ENCODE assay signal across 32 cellular contexts in genomic region chr20:21154692-21155091, GRCh38. TPM values are rescaled to one million over a fixed set of nuclear protein-coding genes. Genes with fewer than 3 reads are reported as not detected.
"Had no signal": no experiment of that assay in that cellular context is flagged by ENCODE, and none has a peak within 500 bp of the region (broad histone marks: within the 10 kb centered on the region; RNA-seq: fewer than 3 reads in every experiment).

No MANE protein-coding gene starts in this region.

- H3K36me3 Mint-ChIP-seq: natural killer cell had no signal

- H3K9me3 ChIP-seq: gastrocnemius medialis, mucosa of descending colon, neutrophil, pancreas, right atrium auricular region, testis, tibial artery, upper lobe of left lung had no signal

- DNase-seq: central memory CD4-positive, alpha-beta T cell; dorsolateral prefrontal cortex; effector CD8-positive, alpha-beta T cell; endodermal cell; foreskin fibroblast; gastrocnemius medialis; head of caudate nucleus; mucosa of descending colon; natural killer cell; pancreas; spleen; stimulated activated naive CD8-positive, alpha-beta T cell treated with anti-CD3 and anti-CD28 coated beads, Interleukin-15, Interleukin-2, amounts not matched to agents 100 U/mL and 50 U/mL, for 24 hours; substantia nigra; testis; tibial artery; upper lobe of left lung had no signal

- H3K4me1 Mint-ChIP-seq: memory B cell; neural crest cell; stimulated activated memory B cell treated with anti-CD40 and anti-IgM and Interleukin-4, amounts not matched to agents 10 μg/mL and 1 μg/mL and 100 μg/mL, for 72 hours had no signal

- ATAC-seq: esophagus mucosa; left lobe of liver; mucosa of descending colon; natural killer cell; pancreas; sciatic nerve; stimulated activated memory B cell treated with anti-CD40 and anti-IgM and Interleukin-4, amounts not matched to agents 10 μg/mL and 1 μg/mL and 100 μg/mL, for 72 hours; stimulated activated naive CD8-positive, alpha-beta T cell treated with anti-CD3 and anti-CD28 coated beads, Interleukin-15, Interleukin-2, amounts not matched to agents 100 U/mL and 50 U/mL, for 24 hours had no signal

- H3K4me1 ChIP-seq: pancreas, right atrium auricular region, spleen, testis, tibial artery, upper lobe of left lung had no signal

- H3K27me3 ChIP-seq: dorsolateral prefrontal cortex, gastrocnemius medialis, neutrophil, pancreas, right atrium auricular region, spleen, testis, tibial artery, upper lobe of left lung had no signal

- H3K36me3 ChIP-seq: gastrocnemius medialis, neutrophil, right atrium auricular region, upper lobe of left lung had no signal

- H3K27ac ChIP-seq: dorsolateral prefrontal cortex, epithelial cell of prostate, gastrocnemius medialis, neutrophil, pancreas, right atrium auricular region, skin epidermis, spleen, testis, tibial artery, upper lobe of left lung had no signal

- H3K4me3 ChIP-seq: dorsolateral prefrontal cortex, gastrocnemius medialis, lung, mucosa of descending colon, pancreas, right atrium auricular region, skin epidermis, spleen, testis, tibial artery, upper lobe of left lung had no signal

- H3K9me3 Mint-ChIP-seq: natural killer cell; neural crest cell; stimulated activated memory B cell treated with anti-CD40 and anti-IgM and Interleukin-4, amounts not matched to agents 10 μg/mL and 1 μg/mL and 100 μg/mL, for 72 hours had no signal

- H3K4me3 Mint-ChIP-seq: endodermal cell; memory B cell; natural killer cell; neural crest cell; stimulated activated memory B cell treated with anti-CD40 and anti-IgM and Interleukin-4, amounts not matched to agents 10 μg/mL and 1 μg/mL and 100 μg/mL, for 72 hours had no signal

- H3K27ac Mint-ChIP-seq: endodermal cell; memory B cell; natural killer cell; stimulated activated memory B cell treated with anti-CD40 and anti-IgM and Interleukin-4, amounts not matched to agents 10 μg/mL and 1 μg/mL and 100 μg/mL, for 72 hours had no signal

RNA-seq across cellular contexts. Expression of gene LINC00237, which starts 48.5 kb away (rescaled TPM):
- total RNA-seq: esophagus mucosa, gastrocnemius medialis, glomerular endothelial cell, left lobe of liver, liver, lung, mucosa of descending colon, natural killer cell, neural crest cell, omental fat pad, pancreas, posterior vena cava, right atrium auricular region, sciatic nerve, spleen, testis, upper lobe of left lung had no signal
- polyA plus RNA-seq: keratinocyte, liver had no signal
